In the genomic region with DNA sequence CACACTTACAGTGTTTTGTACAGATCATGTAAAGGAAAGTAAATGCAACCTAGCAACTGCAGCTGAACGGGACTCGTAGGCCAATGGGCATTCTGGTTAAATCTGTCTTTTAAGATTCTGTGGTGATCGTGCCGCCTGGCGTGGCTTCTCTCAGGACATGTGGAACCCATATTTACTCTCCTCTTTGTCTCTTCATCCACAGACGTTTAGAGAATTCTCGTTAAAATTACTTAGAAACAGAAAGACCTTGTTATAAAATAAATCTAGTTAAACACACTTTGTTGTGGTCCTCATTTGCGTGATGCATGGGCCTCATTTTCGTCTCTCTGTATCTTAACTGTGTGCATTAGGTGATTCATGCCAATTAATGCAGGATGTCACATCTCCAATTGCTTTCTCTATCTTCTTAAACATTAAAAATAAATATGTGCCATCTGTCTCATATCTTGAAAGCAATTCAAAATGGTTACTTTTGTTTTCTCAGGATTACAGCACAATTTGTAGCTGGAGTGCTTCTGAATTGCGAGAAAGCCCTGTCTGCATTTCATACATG, we compare ENCODE assay signal across 12 cellular contexts. TPM values are rescaled to one million over a fixed set of nuclear protein-coding genes. Genes with fewer than 3 reads are reported as not detected.
DNase-seq lines count a peak whose midpoint lies in the region; ATAC-seq and TF ChIP-seq lines count a peak whose summit lies in the region.
"Had no signal": no experiment of that assay in that cellular context is flagged by ENCODE, and none has a peak within 500 bp of the region (broad histone marks: within the 10 kb centered on the region; RNA-seq: fewer than 3 reads in every experiment).

No MANE protein-coding gene starts in this region.

- intact Hi-C loops in Panc1 (cut with micrococcal nuclease; ENCODE audit: unreplicated experiment) = loop anchor here (5.0 to 10.0 kb wide), 2 partner anchors 149 to 536 kb away; no protein-coding TSS in a partner anchor
- intact Hi-C loops in natural killer cell (cut with micrococcal nuclease) = loop anchor here (10.0 kb wide), 1 partner anchor 461 kb away; no protein-coding TSS in a partner anchor
- intact Hi-C loops in left cardiac atrium (cut with DNase I) = no loop called here

- H3K36me3 ChIP-seq in Panc1 (ENCODE audit: control insufficient read depth, insufficient read depth, low read length) = peaks cover 12% of the 10 kb centered on the region

- CTCF ChIA-PET in Panc1 (lab: Charles Lee) = interaction anchor here (0.5 kb wide), 1 partner anchor 392 kb away, joined by 3 read pairs; no protein-coding TSS in a partner anchor

- H3K9me3 ChIP-seq in Panc1 (ENCODE audit: control insufficient read depth, insufficient read depth, low read depth, low read length) = no peaks in the 10 kb centered on the region

- no peak for TF ChIP-seq CTCF in Panc1 (IDR thresholded peaks at IDR 0.05)
- no peak for TF ChIP-seq CTCF in natural killer cell (IDR thresholded peaks at IDR 0.05)

- in situ Hi-C loops in Panc1 (cut with HindIII; ENCODE audit: low pct_unique_long_range_greater_than_20kb, low sequenced_read_pairs) = no loop called here

- H3K27me3 Mint-ChIP-seq in natural killer cell (ENCODE audit: low read depth in 2 of 2) = no peaks in the 10 kb centered on the region

- peak overlapping the region; percentile 41 for H3K4me3 Mint-ChIP-seq in natural killer cell

- ATAC-seq in Panc1 = no peak
- ATAC-seq in natural killer cell = no peak
- no peak for ATAC-seq in left cardiac atrium
- ATAC-seq in HG02759 (IDR thresholded peaks at IDR 0.05; ENCODE audit: unreplicated experiment) = no peak

- peak overlapping the region; percentile 100 for H3K27ac ChIP-seq in Panc1 (ENCODE audit: low read length)
- H3K27ac ChIP-seq: C4-2B had no signal

- no peak overlapping the region for H3K4me3 ChIP-seq in Panc1 (ENCODE audit: low read depth in 2 of 2, low read length in 2 of 2)

- BruUV-seq in Panc1 (replicated peaks; lab: Mats Ljungman, UMichigan) = no TSS peak

- H3K4me1 ChIP-seq in Panc1 (ENCODE audit: control insufficient read depth, insufficient read depth, low read length) = peaks cover 50% of the 10 kb centered on the region

- DNase-seq in AG20443 (ENCODE audit: low spot score) (peak; percentile 38), Panc1 (ENCODE audit: low read depth, low spot score) (no peak), ecto neural progenitor cell (ENCODE audit: low spot score) (peak; percentile 11), natural killer cell (no peak), midbrain (lab: John Stamatoyannopoulos, UW) (no peak), amygdala (lab: John Stamatoyannopoulos, UW) (no peak), left cardiac atrium (no peak)
- DNase-seq: anterior cingulate cortex, kidney glomerular epithelial cell, MM.1S had no signal

- POLR2A ChIA-PET in Panc1 (lab: Charles Lee) = interaction anchor here (0.6 kb wide), 1 partner anchor 89 kb away, joined by 3 read pairs; no protein-coding TSS in a partner anchor

- H3K9me3 Mint-ChIP-seq in natural killer cell = no peaks in the 10 kb centered on the region

- no peaks in the 10 kb centered on the region for H3K27me3 ChIP-seq in Panc1 (ENCODE audit: control insufficient read depth, insufficient read depth, low read length)

- H3K36me3 Mint-ChIP-seq in natural killer cell = peaks cover 16% of the 10 kb centered on the region

- H3K27ac Mint-ChIP-seq in natural killer cell = peak overlapping the region; percentile 100

- peaks cover 47 to 64% of the 10 kb centered on the region in 2 donors for H3K4me1 Mint-ChIP-seq in natural killer cell

RNA-seq across cellular contexts. Expression of a gene that starts 11.5 kb away (rescaled TPM):
- total RNA-seq in Panc1 (2021; ENCODE audit: unreplicated experiment) = 177 TPM
- 108 TPM for polyA plus RNA-seq in Panc1 (2012; ENCODE audit: insufficient read length)
- 1,000 to 10,000 TPM; 1,044 to 1,768 (median 1,056) TPM for total RNA-seq in natural killer cell
- 10 to 100 TPM; 76.3 to 78.7 TPM for total RNA-seq in left cardiac atrium

Comparison
In these comparisons a context has a peak if more than half of its experiments do, and no peak if none do; other contexts are left out.
1. DNase-seq: peak in AG20443 (single experiment) and ecto neural progenitor cell (single experiment); none in Panc1 (single experiment), natural killer cell (single experiment), midbrain (single experiment), amygdala (0 of 56) and left cardiac atrium (single experiment).
2. intact Hi-C loops: an anchor here in Panc1 (5.0 to 10.0 kb wide) and natural killer cell (10.0 kb wide); none called in left cardiac atrium.